ENCODE assay signal across 1 cellular context in genomic region chr4:79348405-79348804, GRCh38.
TF ChIP-seq lines count a peak whose summit lies in the region.

No MANE protein-coding gene starts in this region.

TF ChIP-seq in K562, 482 proteins besides CTCF, POLR2A, EP300 and RAD21:
- TF ChIP-seq ELF4 (CRISPR knock-in tag; IDR thresholded peaks at IDR 0.05) (no peak), MTA3 (IDR thresholded peaks at IDR 0.05; ENCODE audit: borderline replicate concordance) (no peak), RBM34 (IDR thresholded peaks at IDR 0.05; ENCODE audit: borderline replicate concordance, insufficient read depth, low read length) (no peak), CAMTA2 (CRISPR knock-in tag; conservative IDR thresholded peaks at IDR 0.05) (no peak), E2F1 (CRISPR knock-in tag; IDR thresholded peaks at IDR 0.05) (no peak), ZNF445 (CRISPR knock-in tag; IDR thresholded peaks at IDR 0.05; ENCODE audit: low read depth) (peak; percentile 73; the same call in 1 of the 2 replicates), ZNF324 (CRISPR knock-in tag; IDR thresholded peaks at IDR 0.05) (peak; percentile 82), ZNF507 (tag; conservative IDR thresholded peaks at IDR 0.05) (0 out of 2 replicates have a peak, but pooled peaks have one; percentile 17)
